1 cellular context compared by ENCODE assay signal in genomic region chr3:10320320-10320677, GRCh38.
TF ChIP-seq lines count a peak whose summit lies in the region.

No MANE protein-coding gene starts in this region.

TF ChIP-seq in WTC11, 78 proteins besides CTCF, POLR2A, EP300 and RAD21 (continued from another document):
- TF ChIP-seq IRF2 (CRISPR knock-in tag; IDR thresholded peaks at IDR 0.05; ENCODE audit: borderline replicate concordance, low read depth) (no peak), ELF4 (CRISPR knock-in tag; IDR thresholded peaks at IDR 0.05; ENCODE audit: low read depth) (no peak)
